8 cellular contexts compared by ENCODE assay signal in genomic region chr12:76030378-76031080, GRCh38. TPM values are rescaled to one million over a fixed set of nuclear protein-coding genes. Genes with fewer than 3 reads are reported as not detected.
DNase-seq lines count a peak whose midpoint lies in the region; ATAC-seq and TF ChIP-seq lines count a peak whose summit lies in the region.

No MANE protein-coding gene starts in this region.

- peaks cover 33% of the 10 kb centered on the region for H3K36me3 ChIP-seq in HUES64 (ENCODE audit: insufficient read depth, low read length)

- ATAC-seq in HG03439 (IDR thresholded peaks at IDR 0.05; ENCODE audit: unreplicated experiment) (no peak), GM19351 (IDR thresholded peaks at IDR 0.05; ENCODE audit: unreplicated experiment) (no peak)

- peak overlapping the region; percentile 88 for H3K9ac ChIP-seq in HUES64 (ENCODE audit: low read depth, low read length)

- H3K4me3 ChIP-seq in HUES64 (ENCODE audit: low read length) = peak overlapping the region; percentile 95

- H3K9me3 ChIP-seq in HUES64 (ENCODE audit: insufficient read depth, low read depth, low read length) = no peaks in the 10 kb centered on the region

- H3K27ac ChIP-seq in HUES64 (ENCODE audit: low read depth, low read length) (peak overlapping the region; percentile 86), VCaP (peak overlapping the region; percentile 83), caudate nucleus (ENCODE audit: low read depth, low read length) (peak overlapping the region; percentile 96), layer of hippocampus (ENCODE audit: low read depth, low read length) (peak overlapping the region; percentile 78)

- no peak for TF ChIP-seq CTCF in VCaP (conservative IDR thresholded peaks at IDR 0.05)

- under 1% methylated on average over 40 of the region's 40 CpGs for whole genome bisulfite sequencing in HUES64

- DNase-seq in G401 (ENCODE audit: low spot score) (peak; percentile 66), caudate nucleus (lab: John Stamatoyannopoulos, UW) (peak in 32 of 61 donors; percentile 10 to 73 (median 44))
- peak; percentile 28 for DNase-seq in stimulated activated CD4-positive, alpha-beta T cell treated with anti-CD3 and anti-CD28 coated beads, Interleukin-2, amount 100 ng/mL, for 4 hours (ENCODE audit: low read depth)

- H3K27me3 ChIP-seq in HUES64 (ENCODE audit: insufficient read depth, low read length) (no peaks in the 10 kb centered on the region), layer of hippocampus (ENCODE audit: control insufficient read depth, insufficient read depth, low read length) (no peaks in the 10 kb centered on the region)

- peaks cover 31% of the 10 kb centered on the region for H3K4me1 ChIP-seq in HUES64 (ENCODE audit: insufficient read depth, low read length)

- in situ Hi-C loops in G401 (cut with HindIII; ENCODE audit: low sequenced_read_pairs) = no loop called here

RNA-seq across cellular contexts. Expression of gene PHLDA1, which starts 1.0 kb away (rescaled TPM):
- total RNA-seq in G401 (2014; rRNA removed; shearing (Covaris generic)) = 3.5 and 3.7 TPM in 2 replicates
- polyA plus RNA-seq in HUES64 (2013, experiment 1 of 2) = 16.6 TPM
- polyA plus RNA-seq in HUES64 (2013, experiment 2 of 2) = 15.8 TPM

RNA-seq across cellular contexts. Expression of gene NAP1L1, which starts 54.0 kb away (rescaled TPM):
- total RNA-seq in G401 (2014; rRNA removed; shearing (Covaris generic)) = 691 and 894 TPM in 2 replicates
- 966 TPM for polyA plus RNA-seq in HUES64 (2013, experiment 1 of 2)
- 1,149 TPM for polyA plus RNA-seq in HUES64 (2013, experiment 2 of 2)
